Comparison of ENCODE assay signal across 18 cellular contexts in the genomic region with DNA sequence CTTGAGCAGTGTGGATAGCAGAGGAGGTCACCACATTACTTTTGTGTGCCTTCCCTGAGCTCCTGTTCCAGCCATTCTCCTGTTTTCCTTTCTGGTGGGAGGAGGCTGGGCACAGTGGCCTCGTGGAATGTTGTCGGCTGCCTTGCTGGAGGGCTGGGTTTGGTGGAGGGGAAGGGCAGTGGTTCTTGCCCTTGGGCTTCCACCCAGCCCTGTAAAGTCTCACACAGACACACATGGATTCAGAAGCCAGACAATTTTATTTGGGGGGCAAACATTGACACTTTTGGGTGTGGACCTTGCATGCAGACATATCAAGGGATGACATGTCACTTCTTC. TPM values are rescaled to one million over a fixed set of nuclear protein-coding genes. Genes with fewer than 3 reads are reported as not detected.
"Had no signal": no experiment of that assay in that cellular context is flagged by ENCODE, and none has a peak within 500 bp of the region (broad histone marks: within the 10 kb centered on the region; RNA-seq: fewer than 3 reads in every experiment).

No MANE protein-coding gene starts in this region.

- H3K9me3 ChIP-seq: colonic mucosa, lower lobe of right lung, psoas muscle, right lobe of liver had no signal

- H3K4me3 Mint-ChIP-seq: naive thymus-derived CD8-positive, alpha-beta T cell; T-helper 17 cell had no signal

- ATAC-seq: activated naive CD4-positive, alpha-beta T cell treated with anti-CD3 and anti-CD28 coated beads, Interleukin-2, amount 50 U/mL, for 72 hours; lower lobe of right lung; naive thymus-derived CD8-positive, alpha-beta T cell; psoas muscle; right lobe of liver; stimulated activated naive CD8-positive, alpha-beta T cell treated with anti-CD3 and anti-CD28 coated beads, Interleukin-15, Interleukin-2, amounts not matched to agents 100 U/mL and 50 U/mL, for 24 hours; T-helper 17 cell had no signal

- H3K4me3 ChIP-seq: colonic mucosa, lower lobe of right lung, psoas muscle, right lobe of liver had no signal

- H3K9me3 Mint-ChIP-seq: activated naive CD4-positive, alpha-beta T cell treated with anti-CD3 and anti-CD28 coated beads, Interleukin-2, amount 50 U/mL, for 72 hours; naive thymus-derived CD8-positive, alpha-beta T cell had no signal

- H3K27me3 Mint-ChIP-seq: naive thymus-derived CD8-positive, alpha-beta T cell; T-helper 17 cell had no signal

- H3K27me3 ChIP-seq: colonic mucosa, right lobe of liver had no signal

- H3K36me3 Mint-ChIP-seq: activated naive CD4-positive, alpha-beta T cell treated with anti-CD3 and anti-CD28 coated beads, Interleukin-2, amount 50 U/mL, for 72 hours had no signal

- DNase-seq: activated CD4-positive, alpha-beta T cell treated with anti-CD3 and anti-CD28 coated beads, Interleukin-2, amount 50 U/mL, for 4 hours; activated CD4-positive, CD25-positive, alpha-beta regulatory T cell treated with anti-CD3 and anti-CD28 coated beads, Interleukin-2, amount 50 U/mL, for 72 hours; activated T-cell treated with anti-CD3 and anti-CD28 coated beads, Interleukin-2, amount 50 U/mL, for 1 hour; anterior cingulate cortex; colonic mucosa; effector CD4-positive, alpha-beta T cell; hippocampal formation; lower lobe of right lung; naive thymus-derived CD8-positive, alpha-beta T cell; occipital lobe; psoas muscle; stimulated activated naive CD8-positive, alpha-beta T cell treated with anti-CD3 and anti-CD28 coated beads, Interleukin-15, Interleukin-2, amounts not matched to agents 100 U/mL and 50 U/mL, for 24 hours; T-helper 17 cell had no signal

- H3K36me3 ChIP-seq: colonic mucosa had no signal

- H3K27ac ChIP-seq: colonic mucosa, lower lobe of right lung, right lobe of liver had no signal

RNA-seq across cellular contexts. Expression of a gene that starts 0.9 kb away (rescaled TPM):
- total RNA-seq: activated naive CD4-positive, alpha-beta T cell treated with anti-CD3 and anti-CD28 coated beads, Interleukin-2, amount 50 U/mL, for 72 hours; cardiac septum; colonic mucosa; lower lobe of right lung; naive thymus-derived CD8-positive, alpha-beta T cell; occipital lobe; psoas muscle; right lobe of liver; T-helper 17 cell; temporal lobe; ureter had no signal
- polyA plus RNA-seq: naive thymus-derived CD8-positive, alpha-beta T cell; psoas muscle had no signal
